Comparison of ENCODE assay signal across 15 cellular contexts in genomic region chr3:170360476-170360875, GRCh38. TPM values are rescaled to one million over a fixed set of nuclear protein-coding genes. Genes with fewer than 3 reads are reported as not detected.
DNase-seq lines count a peak whose midpoint lies in the region; ATAC-seq and TF ChIP-seq lines count a peak whose summit lies in the region.
"Had no signal": no experiment of that assay in that cellular context is flagged by ENCODE, and none has a peak within 500 bp of the region (broad histone marks: within the 10 kb centered on the region; RNA-seq: fewer than 3 reads in every experiment).

No MANE protein-coding gene starts in this region.

- H3K27ac ChIP-seq in A673 (ENCODE audit: low read depth, low read length, poor library complexity, severe bottlenecking) (peak overlapping the region; percentile 16), HL-60 (replicated peaks) (peak overlapping the region; percentile 26; the same call in 1 of the 2 replicates)

- H3K36me3 Mint-ChIP-seq in chondrocyte (ENCODE audit: low read depth) (peaks cover 32% of the 10 kb centered on the region), mesothelial cell of epicardium (peaks cover 36% of the 10 kb centered on the region)
- H3K36me3 Mint-ChIP-seq in activated T-cell treated with anti-CD3 and anti-CD28 coated beads, Interleukin-2, amount 50 U/mL, for 24 hours (ENCODE audit: low read depth) = peaks cover 58% of the 10 kb centered on the region

- intact Hi-C loops in A673 (cut with micrococcal nuclease; ENCODE audit: unreplicated experiment) = no loop called here

- H3K4me1 Mint-ChIP-seq in chondrocyte (ENCODE audit: low read depth) (peaks cover 71% of the 10 kb centered on the region), mesothelial cell of epicardium (peaks cover 63% of the 10 kb centered on the region)
- peaks cover 56% of the 10 kb centered on the region for H3K4me1 Mint-ChIP-seq in activated T-cell treated with anti-CD3 and anti-CD28 coated beads, Interleukin-2, amount 50 U/mL, for 24 hours (ENCODE audit: low read depth)

- H3K9me3 Mint-ChIP-seq in chondrocyte (ENCODE audit: low read depth) = no peaks in the 10 kb centered on the region
- no peaks in the 10 kb centered on the region for H3K9me3 Mint-ChIP-seq in mesothelial cell of epicardium
- H3K9me3 Mint-ChIP-seq in activated T-cell treated with anti-CD3 and anti-CD28 coated beads, Interleukin-2, amount 50 U/mL, for 24 hours = no peaks in the 10 kb centered on the region
- H3K9me3 Mint-ChIP-seq: dendritic cell treated with granulocyte-macrophage colony-stimulating factor and Interleukin-4, amounts not matched to agents 40 ng/mL and 50 ng/mL, for 4 days had no signal

- H3K27me3 Mint-ChIP-seq in chondrocyte (ENCODE audit: low read depth) (no peaks in the 10 kb centered on the region), mesothelial cell of epicardium (ENCODE audit: low read depth) (no peaks in the 10 kb centered on the region)
- no peaks in the 10 kb centered on the region for H3K27me3 Mint-ChIP-seq in activated T-cell treated with anti-CD3 and anti-CD28 coated beads, Interleukin-2, amount 50 U/mL, for 24 hours
- H3K27me3 Mint-ChIP-seq: dendritic cell treated with granulocyte-macrophage colony-stimulating factor and Interleukin-4, amounts not matched to agents 40 ng/mL and 50 ng/mL, for 4 days; stimulated activated naive CD8-positive, alpha-beta T cell treated with anti-CD3 and anti-CD28 coated beads, Interleukin-15, Interleukin-2, amounts not matched to agents 100 ng/mL and 50 ng/mL, for 24 hours had no signal

- peak overlapping the region; percentile 54 for H3K27ac Mint-ChIP-seq in chondrocyte (ENCODE audit: unreplicated experiment)
- H3K27ac Mint-ChIP-seq in mesothelial cell of epicardium = peak overlapping the region; percentile 97
- H3K27ac Mint-ChIP-seq in activated T-cell treated with anti-CD3 and anti-CD28 coated beads, Interleukin-2, amount 50 U/mL, for 24 hours = no peak overlapping the region
- H3K27ac Mint-ChIP-seq: dendritic cell treated with granulocyte-macrophage colony-stimulating factor and Interleukin-4, amounts not matched to agents 40 ng/mL and 50 ng/mL, for 4 days; stimulated activated naive CD8-positive, alpha-beta T cell treated with anti-CD3 and anti-CD28 coated beads, Interleukin-15, Interleukin-2, amounts not matched to agents 100 ng/mL and 50 ng/mL, for 24 hours had no signal

- peaks cover 33% of the 10 kb centered on the region for H3K4me1 ChIP-seq in A673 (ENCODE audit: insufficient read depth, low read length, poor library complexity, severe bottlenecking)

- H3K27me3 ChIP-seq in A673 (replicated peaks; ENCODE audit: insufficient read depth, low read depth, low read length, poor library complexity) (no peaks in the 10 kb centered on the region), HL-60 (ENCODE audit: insufficient read depth, poor library complexity, severe bottlenecking) (no peaks in the 10 kb centered on the region)

- TF ChIP-seq CTCF in A673 (conservative IDR thresholded peaks at IDR 0.05; ENCODE audit: low read depth, low read length) (no peak), HL-60 (IDR thresholded peaks at IDR 0.05; ENCODE audit: insufficient read depth, low read length) (no peak), chondrocyte (IDR thresholded peaks at IDR 0.05) (no peak), mesothelial cell of epicardium (IDR thresholded peaks at IDR 0.05; ENCODE audit: unreplicated experiment) (no peak)

- no peak for DNase-seq in A673 (ENCODE audit: low spot score)
- DNase-seq in HL-60 (ENCODE audit: low read depth in 1 of 2, low spot score in 1 of 2) = no peak
- DNase-seq in chondrocyte (ENCODE audit: low spot score) = no peak
- DNase-seq in mesothelial cell of epicardium (ENCODE audit: low spot score in 2 of 2, unreplicated experiment in 2 of 2) = no peak
- no peak for DNase-seq in stimulated activated CD4-positive, alpha-beta T cell treated with anti-CD3 and anti-CD28 coated beads, Interleukin-1b, Interleukin-23, amount 100 ng/mL, for 48 hours
- no peak for DNase-seq in activated T-cell treated with anti-CD3 and anti-CD28 coated beads, Interleukin-2, amount 50 U/mL, for 24 hours
- DNase-seq: hypothalamus, Kasumi-1, NCI-H2227 treated with DMSO at 0.1 percent for 48 hours, SHP77 treated with DMSO at 0.1 percent for 48 hours had no signal

- H3K4me3 ChIP-seq in A673 (ENCODE audit: low read depth, low read length, poor library complexity, severe bottlenecking) = no peak overlapping the region
- no peak overlapping the region for H3K4me3 ChIP-seq in HL-60 (replicated peaks; ENCODE audit: insufficient read depth, low read length)

- CTCF ChIA-PET in A673 (lab: Charles Lee) = no interaction called here

- H3K36me3 ChIP-seq in A673 (ENCODE audit: insufficient read depth, low read length, poor library complexity, severe bottlenecking) = peaks cover 8% of the 10 kb centered on the region

- POLR2A ChIA-PET in A673 (lab: Charles Lee; ENCODE audit: low non-redundant PET) = no interaction called here

- BruUV-seq in A673 (replicated peaks; lab: Mats Ljungman, UMichigan) = no TSS peak

- H3K9me3 ChIP-seq in A673 (ENCODE audit: low read depth, low read length, poor library complexity, severe bottlenecking) = no peaks in the 10 kb centered on the region

- H3K4me3 Mint-ChIP-seq in chondrocyte (ENCODE audit: unreplicated experiment) (peak overlapping the region; percentile 91), mesothelial cell of epicardium (peak overlapping the region; percentile 87)
- H3K4me3 Mint-ChIP-seq in activated T-cell treated with anti-CD3 and anti-CD28 coated beads, Interleukin-2, amount 50 U/mL, for 24 hours = no peak overlapping the region
- H3K4me3 Mint-ChIP-seq: dendritic cell treated with granulocyte-macrophage colony-stimulating factor and Interleukin-4, amounts not matched to agents 40 ng/mL and 50 ng/mL, for 4 days had no signal

- ATAC-seq in GM18519 (IDR thresholded peaks at IDR 0.05; ENCODE audit: low FRiP score, unreplicated experiment) (no peak), GM18517 (IDR thresholded peaks at IDR 0.05; ENCODE audit: unreplicated experiment) (no peak)

RNA-seq across cellular contexts. Expression of gene SKIL, which starts 3.0 kb away (rescaled TPM):
- total RNA-seq in A673 (2021) (43.2 and 47.9 TPM in 2 replicates), chondrocyte (94.0 to 177 TPM (median 96.0 TPM) in 3 replicates), mesothelial cell of epicardium (323 to 328 TPM (median 325 TPM) in 3 replicates)

RNA-seq across cellular contexts. Expression of gene CLDN11, which starts 58.2 kb away (rescaled TPM):
- total RNA-seq in A673 (2021) = 0.52 TPM in 1 of 2 replicates, not detected in the other
- total RNA-seq in chondrocyte = 0.51 to 2.5 TPM (median 0.62 TPM) in 3 replicates
- total RNA-seq in mesothelial cell of epicardium = 153 to 168 TPM (median 164 TPM) in 3 replicates
- total RNA-seq: myocyte had no signal

Comparison
In these comparisons a context has a peak if more than half of its experiments do, and no peak if none do; other contexts are left out.
1. RNA of gene CLDN11, which starts 58.2 kb away (total RNA-seq): 153 to 168 TPM in mesothelial cell of epicardium; 0.51 to 2.5 TPM in chondrocyte and 0.52 TPM in A673; every median in the first group is over 10 times any median in the second.